10 cellular contexts compared by ENCODE assay signal in genomic region chr20:47336013-47336754, GRCh38. TPM values are rescaled to one million over a fixed set of nuclear protein-coding genes. Genes with fewer than 3 reads are reported as not detected.
DNase-seq lines count a peak whose midpoint lies in the region; ATAC-seq and TF ChIP-seq lines count a peak whose summit lies in the region.
"Had no signal": no experiment of that assay in that cellular context is flagged by ENCODE, and none has a peak within 500 bp of the region (broad histone marks: within the 10 kb centered on the region; RNA-seq: fewer than 3 reads in every experiment).

No MANE protein-coding gene starts in this region.

- peaks cover 44% of the 10 kb centered on the region for H3K4me1 ChIP-seq in lower lobe of right lung
- peaks cover 40% of the 10 kb centered on the region for H3K4me1 ChIP-seq in stomach smooth muscle (ENCODE audit: control insufficient read depth, insufficient read depth, low read length)

- no peak for ATAC-seq in lower lobe of right lung
- ATAC-seq: stimulated activated naive B cell treated with anti-CD40 and anti-IgM and Interleukin-4, amounts not matched to agents 10 μg/mL and 1 μg/mL and 100 μg/mL, for 72 hours had no signal

- H3K27ac ChIP-seq in lower lobe of right lung = peak overlapping the region; percentile 50
- peak overlapping the region; percentile 97 for H3K27ac ChIP-seq in stomach smooth muscle (ENCODE audit: low read length)

- peaks cover 28% of the 10 kb centered on the region for H3K36me3 ChIP-seq in lower lobe of right lung
- H3K36me3 ChIP-seq in stomach smooth muscle (ENCODE audit: control insufficient read depth in 2 of 2, insufficient read depth in 2 of 2, low read length in 2 of 2) = no peaks in the 10 kb centered on the region

- TF ChIP-seq CTCF in lower lobe of right lung (IDR thresholded peaks at IDR 0.05) (no peak), GM13976 (IDR thresholded peaks at IDR 0.05; ENCODE audit: borderline replicate concordance, control extremely low read depth, extremely low read depth, insufficient read depth, missing control alignments) (no peak)

- H3K9me3 ChIP-seq in lower lobe of right lung (no peaks in the 10 kb centered on the region), stomach smooth muscle (ENCODE audit: control insufficient read depth in 2 of 2, low read length in 2 of 2) (no peaks in the 10 kb centered on the region)

- peak overlapping the region; percentile 76 to 80 for H3K9ac ChIP-seq in stomach smooth muscle (ENCODE audit: low read length in 2 of 2)

- no peak overlapping the region for H3K4me3 ChIP-seq in lower lobe of right lung
- peak overlapping the region; percentile 26 to 61 for H3K4me3 ChIP-seq in stomach smooth muscle (ENCODE audit: low read length in 2 of 2)

- intact Hi-C loops in lower lobe of right lung (cut with DNase I) = no loop called here

- no peaks in the 10 kb centered on the region for H3K27me3 ChIP-seq in lower lobe of right lung (ENCODE audit: low read depth)
- no peaks in the 10 kb centered on the region for H3K27me3 ChIP-seq in stomach smooth muscle (ENCODE audit: control insufficient read depth in 1 of 2, insufficient read depth in 2 of 2, low read length in 2 of 2)

- DNase-seq in HT1080 (ENCODE audit: low read depth) = peak; percentile 38
- DNase-seq in cerebellar cortex (ENCODE audit: low spot score) = peak; percentile 79
- no peak for DNase-seq in lower lobe of right lung
- no peak for DNase-seq in stimulated activated naive CD4-positive, alpha-beta T cell (lab: John Stamatoyannopoulos, UW)
- no peak for DNase-seq in DMS53 (lab: John Stamatoyannopoulos, UW)
- no peak for DNase-seq in GM13976 (ENCODE audit: low spot score)
- DNase-seq in stimulated activated naive CD4-positive, alpha-beta T cell treated with Interleukin-2 at 50 U/mL for 16 hours (lab: John Stamatoyannopoulos, UW) = no peak
- DNase-seq: activated CD4-positive, alpha-beta T cell treated with anti-CD3 and anti-CD28 coated beads, Interleukin-2, amount 50 U/mL, for 1 hour; stimulated activated naive B cell treated with anti-CD40 and anti-IgM and Interleukin-4, amounts not matched to agents 10 μg/mL and 1 μg/mL and 100 μg/mL, for 72 hours had no signal

- in situ Hi-C loops in GM13976 (cut with MboI; ENCODE audit: low sequenced_read_pairs, unreplicated experiment) = no loop called here

RNA-seq across cellular contexts. Expression of gene ZMYND8, which starts 20.3 kb away (rescaled TPM):
- total RNA-seq in HT1080 (2014; rRNA removed; shearing (Covaris generic)) = 20.1 and 23.7 TPM in 2 replicates
- 27.4 and 36.6 TPM in 2 replicates for polyA plus RNA-seq in HT1080 (2015; cell fraction: cytosol; rRNA removed)
- polyA plus RNA-seq in HT1080 (2015; cell fraction: nucleus; rRNA removed) = 92.5 and 97.0 TPM in 2 replicates
- total RNA-seq in lower lobe of right lung = 57.6 TPM

Comparison
In these comparisons a context has a peak if more than half of its experiments do, and no peak if none do; other contexts are left out.
1. DNase-seq: peak in HT1080 (single experiment) and cerebellar cortex (single experiment); none in lower lobe of right lung (single experiment), stimulated activated naive CD4-positive, alpha-beta T cell (0 of 6), DMS53 (single experiment), GM13976 (single experiment) and stimulated activated naive CD4-positive, alpha-beta T cell treated with Interleukin-2 at 50 U/mL for 16 hours (single experiment).